ENCODE assay signal across 20 cellular contexts in genomic region chr3:48248095-48248863, GRCh38. TPM values are rescaled to one million over a fixed set of nuclear protein-coding genes. Genes with fewer than 3 reads are reported as not detected.
DNase-seq lines count a peak whose midpoint lies in the region; ATAC-seq, FAIRE-seq and TF ChIP-seq lines count a peak whose summit lies in the region.
"Had no signal": no experiment of that assay in that cellular context is flagged by ENCODE, and none has a peak within 500 bp of the region (broad histone marks: within the 10 kb centered on the region; RNA-seq: fewer than 3 reads in every experiment).

No MANE protein-coding gene starts in this region.

- intact Hi-C loops in natural killer cell (cut with micrococcal nuclease) (no loop called here), PC-9 (cut with micrococcal nuclease; ENCODE audit: unreplicated experiment) (no loop called here)
- intact Hi-C loops in activated CD4-positive, alpha-beta memory T cell treated with anti-CD3 and anti-CD28 coated beads for 36 hours (cut with micrococcal nuclease), result no loop called here

- H3K27me3 Mint-ChIP-seq in natural killer cell treated with Interleukin-12 subunit alpha and Interleukin-12 subunit beta and Interleukin-15 and Interleukin-18, amount 100 ng/mL, for 72 hours, result no peaks in the 10 kb centered on the region
- no peaks in the 10 kb centered on the region for H3K27me3 Mint-ChIP-seq in natural killer cell (ENCODE audit: low read depth in 2 of 2)
- no peaks in the 10 kb centered on the region for H3K27me3 Mint-ChIP-seq in activated CD4-positive, alpha-beta memory T cell treated with anti-CD3 and anti-CD28 coated beads for 36 hours
- H3K27me3 Mint-ChIP-seq: brain had no signal

- H4K20me1 ChIP-seq in PC-9 (ENCODE audit: insufficient read depth), result no peaks in the 10 kb centered on the region

- no peak for FAIRE-seq in frontal cortex (lab: Jason Lieb, UNC)

- H3K4me3 ChIP-seq in PC-9, result no peak overlapping the region
- no peak overlapping the region for H3K4me3 ChIP-seq in WERI-Rb-1 (ENCODE audit: low read depth, low read length)
- H3K4me3 ChIP-seq: BLaER1 treated with 17β-estradiol and CSF1 and Interleukin-3, amounts not matched to agents 10 nM and 100 nM; HAP-1 had no signal

- no peaks in the 10 kb centered on the region for H3K4me1 ChIP-seq in PC-9 (replicated peaks; ENCODE audit: insufficient read depth)

- DNase-seq in natural killer cell treated with Interleukin-12 subunit alpha and Interleukin-12 subunit beta and Interleukin-15 and Interleukin-18, amount 100 ng/mL, for 72 hours (ENCODE audit: low spot score), result no peak
- no peak for DNase-seq in natural killer cell
- no peak for DNase-seq in activated CD4-positive, alpha-beta memory T cell treated with anti-CD3 and anti-CD28 coated beads for 36 hours
- peak; percentile 47 for DNase-seq in fibroblast of the conjunctiva (ENCODE audit: low read depth)
- no peak for DNase-seq in iPS-NIHi7 (ENCODE audit: extremely low spot score)
- no peak for DNase-seq in PC-9
- DNase-seq in WERI-Rb-1, result no peak
- DNase-seq in frontal cortex (ENCODE audit: low spot score in 2 of 2), result no peak
- DNase-seq: activated CD4-positive, CD25-positive, alpha-beta regulatory T cell treated with anti-CD3 and anti-CD28 coated beads, Interleukin-2, amount 50 U/mL, for 72 hours; activated effector memory CD4-positive, alpha-beta T cell treated with Interleukin-2 at 50 U/mL for 16 hours; DMS79; immature natural killer cell; NCI-H1436 treated with DMSO at 0.1 percent for 48 hours; occipital lobe had no signal

- peak overlapping the region; percentile 32 for H3K4me3 Mint-ChIP-seq in natural killer cell treated with Interleukin-12 subunit alpha and Interleukin-12 subunit beta and Interleukin-15 and Interleukin-18, amount 100 ng/mL, for 72 hours
- no peak overlapping the region for H3K4me3 Mint-ChIP-seq in natural killer cell
- H3K4me3 Mint-ChIP-seq in activated CD4-positive, alpha-beta memory T cell treated with anti-CD3 and anti-CD28 coated beads for 36 hours, result no peak overlapping the region
- H3K4me3 Mint-ChIP-seq: brain, immature natural killer cell, mesothelial cell of epicardium had no signal

- BruUV-seq in PC-9 (replicated peaks; lab: Mats Ljungman, UMichigan), result no TSS peak

- no peak overlapping the region for H2AFZ ChIP-seq in PC-9

- peaks cover 22 to 24% of the 10 kb centered on the region in 2 donors for H3K4me1 Mint-ChIP-seq in natural killer cell treated with Interleukin-12 subunit alpha and Interleukin-12 subunit beta and Interleukin-15 and Interleukin-18, amount 100 ng/mL, for 72 hours (ENCODE audit: low read depth in 2 of 2)
- H3K4me1 Mint-ChIP-seq in natural killer cell, result peaks cover 0 to 9% of the 10 kb centered on the region in 2 donors
- peaks cover 33% of the 10 kb centered on the region for H3K4me1 Mint-ChIP-seq in activated CD4-positive, alpha-beta memory T cell treated with anti-CD3 and anti-CD28 coated beads for 36 hours (ENCODE audit: low read depth)
- H3K4me1 Mint-ChIP-seq: mesothelial cell of epicardium had no signal

- POLR2A ChIA-PET in activated CD4-positive, alpha-beta memory T cell treated with anti-CD3 and anti-CD28 coated beads for 36 hours (lab: Charles Lee), result no interaction called here
- POLR2A ChIA-PET in PC-9 (lab: Charles Lee; ENCODE audit: unreplicated experiment), result no interaction called here

- ATAC-seq in natural killer cell treated with Interleukin-12 subunit alpha and Interleukin-12 subunit beta and Interleukin-15 and Interleukin-18, amount 100 ng/mL, for 72 hours, result no peak
- ATAC-seq in natural killer cell, result no peak

- no peaks in the 10 kb centered on the region for H3K9me2 ChIP-seq in PC-9 (ENCODE audit: insufficient read depth)

- H3K4me2 ChIP-seq in PC-9, result no peak overlapping the region
- H3K4me2 ChIP-seq: KMS-11 had no signal

- no peaks in the 10 kb centered on the region for H3K79me2 ChIP-seq in PC-9 (ENCODE audit: low read depth)

- H3K27me3 ChIP-seq in PC-9 (ENCODE audit: insufficient read depth, low read depth), result no peaks in the 10 kb centered on the region
- H3K27me3 ChIP-seq in WERI-Rb-1 (ENCODE audit: insufficient read depth, low read depth, severe bottlenecking), result no peaks in the 10 kb centered on the region
- H3K27me3 ChIP-seq: BLaER1 treated with 17β-estradiol and CSF1 and Interleukin-3, amounts not matched to agents 10 nM and 100 nM had no signal

- H3K9me3 ChIP-seq in PC-9 (ENCODE audit: insufficient read depth, low read depth) (no peaks in the 10 kb centered on the region), WERI-Rb-1 (ENCODE audit: severe bottlenecking) (no peaks in the 10 kb centered on the region)
- H3K9me3 ChIP-seq: HAP-1 had no signal

- no peaks in the 10 kb centered on the region for H3K36me3 Mint-ChIP-seq in natural killer cell treated with Interleukin-12 subunit alpha and Interleukin-12 subunit beta and Interleukin-15 and Interleukin-18, amount 100 ng/mL, for 72 hours
- H3K36me3 Mint-ChIP-seq in natural killer cell, result no peaks in the 10 kb centered on the region
- peaks cover 21% of the 10 kb centered on the region for H3K36me3 Mint-ChIP-seq in activated CD4-positive, alpha-beta memory T cell treated with anti-CD3 and anti-CD28 coated beads for 36 hours

- H3K9me3 Mint-ChIP-seq in natural killer cell treated with Interleukin-12 subunit alpha and Interleukin-12 subunit beta and Interleukin-15 and Interleukin-18, amount 100 ng/mL, for 72 hours, result no peaks in the 10 kb centered on the region
- no peaks in the 10 kb centered on the region for H3K9me3 Mint-ChIP-seq in natural killer cell
- no peaks in the 10 kb centered on the region for H3K9me3 Mint-ChIP-seq in activated CD4-positive, alpha-beta memory T cell treated with anti-CD3 and anti-CD28 coated beads for 36 hours
- H3K9me3 Mint-ChIP-seq: mesothelial cell of epicardium had no signal

- no peak overlapping the region for H3K27ac ChIP-seq in PC-9
- H3K27ac ChIP-seq in WERI-Rb-1, result no peak overlapping the region; the same call in 1 of the 2 replicates
- H3K27ac ChIP-seq: KMS-11 had no signal

- CTCF ChIA-PET in activated CD4-positive, alpha-beta memory T cell treated with anti-CD3 and anti-CD28 coated beads for 36 hours (lab: Charles Lee), result interaction anchor here (0.6 to 3.3 kb wide), 4 partner anchors 25 to 454 kb away, joined by 3 to 20 read pairs (median 4); no protein-coding TSS in a partner anchor
- CTCF ChIA-PET in PC-9 (lab: Charles Lee), result no interaction called here

- TF ChIP-seq CTCF in natural killer cell (IDR thresholded peaks at IDR 0.05) (no peak), PC-9 (conservative IDR thresholded peaks at IDR 0.05) (no peak), WERI-Rb-1 (IDR thresholded peaks at IDR 0.05; ENCODE audit: low read depth, low read length) (no peak)

- H3K36me3 ChIP-seq in PC-9 (ENCODE audit: low read depth), result peaks cover 4% of the 10 kb centered on the region; the same call in 1 of the 2 replicates
- H3K36me3 ChIP-seq in WERI-Rb-1, result peaks cover 13% of the 10 kb centered on the region

- H3F3A ChIP-seq in PC-9 (ENCODE audit: insufficient read depth, low read depth), result no peaks in the 10 kb centered on the region

- H3K27ac Mint-ChIP-seq in natural killer cell treated with Interleukin-12 subunit alpha and Interleukin-12 subunit beta and Interleukin-15 and Interleukin-18, amount 100 ng/mL, for 72 hours, result peak overlapping the region; percentile 60 to 95
- H3K27ac Mint-ChIP-seq in natural killer cell, result no peak overlapping the region
- peak overlapping the region; percentile 64 for H3K27ac Mint-ChIP-seq in activated CD4-positive, alpha-beta memory T cell treated with anti-CD3 and anti-CD28 coated beads for 36 hours
- H3K27ac Mint-ChIP-seq: mesothelial cell of epicardium had no signal

RNA-seq across cellular contexts. Expression of gene ZNF589, which starts 7.4 kb away (rescaled TPM):
- total RNA-seq in natural killer cell treated with Interleukin-12 subunit alpha and Interleukin-12 subunit beta and Interleukin-15 and Interleukin-18, amount 100 ng/mL, for 72 hours, result 10 to 100 TPM; 23.9 to 51.3 TPM
- total RNA-seq in natural killer cell (10 to 100 TPM; 16.3 to 26.6 (median 21.4) TPM), PC-9 (2021) (11.1 and 11.7 TPM in 2 replicates), frontal cortex (23.2 TPM)
- total RNA-seq in activated CD4-positive, alpha-beta memory T cell treated with anti-CD3 and anti-CD28 coated beads for 36 hours, result 10 to 100 TPM; 28.0 to 31.4 TPM

RNA-seq across cellular contexts. Expression of gene CAMP, which starts 25.0 kb away (rescaled TPM):
- not detected for total RNA-seq in natural killer cell treated with Interleukin-12 subunit alpha and Interleukin-12 subunit beta and Interleukin-15 and Interleukin-18, amount 100 ng/mL, for 72 hours
- not detected for total RNA-seq in natural killer cell
- total RNA-seq in activated CD4-positive, alpha-beta memory T cell treated with anti-CD3 and anti-CD28 coated beads for 36 hours, result not detected
- total RNA-seq in PC-9 (2021), result not detected in 2 replicates
- total RNA-seq in frontal cortex, result not detected
- total RNA-seq: mesothelial cell of epicardium, NCI-H460, occipital lobe had no signal

RNA-seq across cellular contexts. Expression of gene NME6, which starts 52.9 kb away (rescaled TPM):
- total RNA-seq in natural killer cell treated with Interleukin-12 subunit alpha and Interleukin-12 subunit beta and Interleukin-15 and Interleukin-18, amount 100 ng/mL, for 72 hours, result 10 to 100 TPM; 35.7 to 48.9 TPM
- total RNA-seq in natural killer cell (10 to 100 TPM; 10.6 to 21.8 (median 20.5) TPM), PC-9 (2021) (38.3 and 42.8 TPM in 2 replicates), frontal cortex (20.8 TPM)
- total RNA-seq in activated CD4-positive, alpha-beta memory T cell treated with anti-CD3 and anti-CD28 coated beads for 36 hours, result 10 to 100 TPM; 24.7 to 31.4 TPM

Comparison
In these comparisons a context has a peak if more than half of its experiments do, and no peak if none do; other contexts are left out.
1. H3K27ac Mint-ChIP-seq: peak in natural killer cell treated with Interleukin-12 subunit alpha and Interleukin-12 subunit beta and Interleukin-15 and Interleukin-18, amount 100 ng/mL, for 72 hours (2 of 2) and activated CD4-positive, alpha-beta memory T cell treated with anti-CD3 and anti-CD28 coated beads for 36 hours (single experiment); none in natural killer cell (0 of 2).